18 cellular contexts compared by ENCODE assay signal in genomic region chr5:476814-477175, GRCh38.
"Had no signal": no experiment of that assay in that cellular context is flagged by ENCODE, and none has a peak within 500 bp of the region (broad histone marks: within the 10 kb centered on the region; RNA-seq: fewer than 3 reads in every experiment).

No MANE protein-coding gene starts in this region.

- H3K4me3 ChIP-seq: heart left ventricle, left lung, lung, right lobe of liver, testis, tibial nerve, upper lobe of right lung, vagina had no signal

- H3K27me3 ChIP-seq: right lobe of liver, testis, vagina had no signal

- H3K9me3 ChIP-seq: heart left ventricle, left lung, right lobe of liver, testis, tibial nerve, upper lobe of right lung, vagina had no signal

- ATAC-seq: heart left ventricle; left lung; natural killer cell treated with Interleukin-12 subunit alpha and Interleukin-12 subunit beta and Interleukin-15 and Interleukin-18, amount 100 ng/mL, for 72 hours; right lobe of liver; stimulated activated effector memory CD8-positive, alpha-beta T cell treated with anti-CD3 and anti-CD28 coated beads, Interleukin-12 subunit alpha, Interleukin-12 subunit beta, amount 100 ng/mL, for 72 hours; stimulated activated naive CD8-positive, alpha-beta T cell treated with anti-CD3 and anti-CD28 coated beads, Interleukin-15, amount 100 ng/mL, for 72 hours; upper lobe of right lung had no signal

- H3K27ac ChIP-seq: heart left ventricle, left lung, right lobe of liver, testis, tibial nerve, upper lobe of right lung, vagina had no signal

- H3K4me3 Mint-ChIP-seq: natural killer cell treated with Interleukin-12 subunit alpha and Interleukin-12 subunit beta and Interleukin-15 and Interleukin-18, amount 100 ng/mL, for 72 hours; stimulated activated effector memory CD8-positive, alpha-beta T cell treated with anti-CD3 and anti-CD28 coated beads, Interleukin-12 subunit alpha, Interleukin-12 subunit beta, amount 100 ng/mL, for 72 hours had no signal

- H3K27ac Mint-ChIP-seq: natural killer cell treated with Interleukin-12 subunit alpha and Interleukin-12 subunit beta and Interleukin-15 and Interleukin-18, amount 100 ng/mL, for 72 hours; stimulated activated effector memory CD8-positive, alpha-beta T cell treated with anti-CD3 and anti-CD28 coated beads, Interleukin-12 subunit alpha, Interleukin-12 subunit beta, amount 100 ng/mL, for 72 hours had no signal

- H3K36me3 ChIP-seq: heart left ventricle, left lung, right lobe of liver, upper lobe of right lung, vagina had no signal

- H3K36me3 Mint-ChIP-seq: natural killer cell treated with Interleukin-12 subunit alpha and Interleukin-12 subunit beta and Interleukin-15 and Interleukin-18, amount 100 ng/mL, for 72 hours had no signal

- DNase-seq: effector memory CD4-positive, alpha-beta T cell; hypothalamus; islet precursor cell; mesenchymal stem cell; midbrain; stimulated activated CD4-positive, alpha-beta T cell treated with anti-CD3 and anti-CD28 coated beads, Interleukin-4, amount 100 ng/mL, for 1 hour; stimulated activated CD8-positive, alpha-beta memory T cell treated with anti-CD3 and anti-CD28 coated beads, Interleukin-4, amount 100 ng/mL, for 48 hours; stimulated activated naive CD8-positive, alpha-beta T cell treated with anti-CD3 and anti-CD28 coated beads, Interleukin-15, amount 100 ng/mL, for 72 hours; testis; upper lobe of right lung had no signal
